Comparison of ENCODE assay signal across 9 cellular contexts in genomic region chr10:46540412-46541016, GRCh38. TPM values are rescaled to one million over a fixed set of nuclear protein-coding genes. Genes with fewer than 3 reads are reported as not detected.
DNase-seq lines count a peak whose midpoint lies in the region; ATAC-seq and TF ChIP-seq lines count a peak whose summit lies in the region.
"Had no signal": no experiment of that assay in that cellular context is flagged by ENCODE, and none has a peak within 500 bp of the region (broad histone marks: within the 10 kb centered on the region; RNA-seq: fewer than 3 reads in every experiment).

No MANE protein-coding gene starts in this region.

- peak overlapping the region; percentile 68 to 74 for H3K4me3 Mint-ChIP-seq in H9
- peak overlapping the region; percentile 69 for H3K4me3 Mint-ChIP-seq in progenitor cell of endocrine pancreas (ENCODE audit: low read depth)

- no peak for ATAC-seq in RWPE2 (ENCODE audit: low read depth)

- no peak for TF ChIP-seq POLR2A in prostate gland (IDR thresholded peaks at IDR 0.05)

- H2AK5ac ChIP-seq in H9 (ENCODE audit: insufficient read length, low read length) = no peak overlapping the region

- H3K4me2 ChIP-seq in H9 (ENCODE audit: insufficient read depth, insufficient read length, low read length) = peak overlapping the region; percentile 54

- WGBS in H9 (ENCODE audit: extremely low coverage, insufficient read length, low lambda C conversion rate) = no CpG with 5 or more reads among the region's 8 CpGs
- 86% methylated on average over 8 of the region's 8 CpGs for WGBS in prostate gland

- no peak overlapping the region for H3K4ac ChIP-seq in H9 (ENCODE audit: low read depth, low read length)

- H3K27me3 Mint-ChIP-seq in H9 (ENCODE audit: low read depth) (peaks cover 31% of the 10 kb centered on the region), progenitor cell of endocrine pancreas (peaks cover 57% of the 10 kb centered on the region)

- no peak overlapping the region for H3K14ac ChIP-seq in H9 (ENCODE audit: insufficient read depth, low read length)

- H3K36me3 Mint-ChIP-seq in H9 (ENCODE audit: insufficient read depth in 1 of 3, low read depth in 3 of 3) (no peaks in the 10 kb centered on the region), progenitor cell of endocrine pancreas (ENCODE audit: insufficient read depth) (no peaks in the 10 kb centered on the region)

- TF ChIP-seq CTCF in H9 (conservative IDR thresholded peaks at IDR 0.05) = no peak
- TF ChIP-seq CTCF in RWPE2 (IDR thresholded peaks at IDR 0.05; ENCODE audit: poor library complexity, severe bottlenecking) = no peak
- TF ChIP-seq CTCF in progenitor cell of endocrine pancreas (IDR thresholded peaks at IDR 0.05; ENCODE audit: unreplicated experiment) = no peak
- no peak for TF ChIP-seq CTCF in prostate gland (IDR thresholded peaks at IDR 0.05)

- intact Hi-C loops in prostate gland (cut with DNase I) = no loop called here

- H4K91ac ChIP-seq in H9 (ENCODE audit: insufficient read length, low read depth, low read length) = no peak overlapping the region

- H3K9ac ChIP-seq in H9 (ENCODE audit: extremely low read depth, insufficient read length, low read length) = no peak overlapping the region

- H3K27me3 ChIP-seq in H9 (ENCODE audit: insufficient read depth, low read length) (no peaks in the 10 kb centered on the region; the same call in 1 of the 2 replicates), RWPE2 (ENCODE audit: insufficient read depth, poor library complexity, severe bottlenecking) (no peaks in the 10 kb centered on the region), prostate gland (replicated peaks; ENCODE audit: insufficient read depth) (no peaks in the 10 kb centered on the region)

- DNase-seq in H9 (no peak), RWPE2 (ENCODE audit: low spot score) (peak; percentile 42), progenitor cell of endocrine pancreas (ENCODE audit: low spot score, unreplicated experiment) (no peak), NCI-H446 (lab: John Stamatoyannopoulos, UW) (no peak), prostate gland (ENCODE audit: low spot score) (no peak), islet precursor cell (no peak)
- DNase-seq: effector memory CD4-positive, alpha-beta T cell; T1000 had no signal

- no peak overlapping the region for H2BK15ac ChIP-seq in H9 (ENCODE audit: low read depth, low read length)

- no peaks in the 10 kb centered on the region for H3K9me3 ChIP-seq in H9 (ENCODE audit: control insufficient read depth, low read depth, low read length)
- H3K9me3 ChIP-seq in RWPE2 (ENCODE audit: severe bottlenecking) = no peaks in the 10 kb centered on the region
- H3K9me3 ChIP-seq in iPS-18c (ENCODE audit: control insufficient read depth, insufficient read depth, low read length) = no peaks in the 10 kb centered on the region
- H3K9me3 ChIP-seq in prostate gland = no peaks in the 10 kb centered on the region

- H3K79me1 ChIP-seq in H9 (ENCODE audit: insufficient read depth, low read depth, low read length, poor library complexity, severe bottlenecking) = no peaks in the 10 kb centered on the region

- H3K4me1 ChIP-seq in H9 (ENCODE audit: insufficient read depth, low read length) = peaks cover 12% of the 10 kb centered on the region; the same call in 1 of the 2 replicates
- H3K4me1 ChIP-seq in RWPE2 (ENCODE audit: insufficient read depth, poor library complexity, severe bottlenecking) = no peaks in the 10 kb centered on the region
- H3K4me1 ChIP-seq in prostate gland (replicated peaks) = no peaks in the 10 kb centered on the region

- no peak overlapping the region for H4K5ac ChIP-seq in H9 (ENCODE audit: insufficient read length, low read depth, low read length)

- H2BK20ac ChIP-seq in H9 (ENCODE audit: low read depth, low read length, poor library complexity, severe bottlenecking) = no peak overlapping the region

- no peak overlapping the region for H3T11ph ChIP-seq in H9 (ENCODE audit: low read length)

- H3K9me3 Mint-ChIP-seq in H9 (no peaks in the 10 kb centered on the region), progenitor cell of endocrine pancreas (ENCODE audit: low read depth) (no peaks in the 10 kb centered on the region)

- no peaks in the 10 kb centered on the region for H3K79me2 ChIP-seq in H9 (ENCODE audit: insufficient read depth, low read length)

- no peak overlapping the region for H3K23ac ChIP-seq in H9 (ENCODE audit: insufficient read length, low read depth, low read length)

- H3K27ac Mint-ChIP-seq in H9 = no peak overlapping the region
- peak overlapping the region; percentile 70 for H3K27ac Mint-ChIP-seq in progenitor cell of endocrine pancreas

- H4K20me1 ChIP-seq in H9 (ENCODE audit: control insufficient read depth, insufficient read depth, insufficient read length) = no peaks in the 10 kb centered on the region

- no peak overlapping the region for H4K8ac ChIP-seq in H9 (replicated peaks; ENCODE audit: insufficient read length, low read depth, low read length)

- H2BK12ac ChIP-seq in H9 (ENCODE audit: insufficient read length, low read depth, low read length) = no peak overlapping the region

- H2BK120ac ChIP-seq in H9 (ENCODE audit: low read depth, low read length, poor library complexity, severe bottlenecking) = no peak overlapping the region

- H3K27ac ChIP-seq in H9 (ENCODE audit: insufficient read length, low read depth, low read length) (no peak overlapping the region), RWPE2 (ENCODE audit: poor library complexity, severe bottlenecking) (no peak overlapping the region), prostate gland (no peak overlapping the region)

- no peak overlapping the region for H3K4me3 ChIP-seq in RWPE2 (ENCODE audit: severe bottlenecking)
- H3K4me3 ChIP-seq in iPS-18c (ENCODE audit: insufficient read depth, low read depth, low read length) = peak overlapping the region; percentile 52
- no peak overlapping the region for H3K4me3 ChIP-seq in prostate gland

- H2AFZ ChIP-seq in H9 (ENCODE audit: low read length) = no peak overlapping the region

- no peaks in the 10 kb centered on the region for H3K36me3 ChIP-seq in RWPE2 (ENCODE audit: low read depth)
- no peaks in the 10 kb centered on the region for H3K36me3 ChIP-seq in prostate gland

- H3K56ac ChIP-seq in H9 (ENCODE audit: insufficient read length, low read depth, low read length) = no peak overlapping the region

- H3K23me2 ChIP-seq in H9 (ENCODE audit: insufficient read length, low read depth, low read length, poor library complexity, severe bottlenecking) = peaks cover 3% of the 10 kb centered on the region

- peaks cover 38 to 50% of the 10 kb centered on the region in 2 experiments for H3K4me1 Mint-ChIP-seq in H9
- H3K4me1 Mint-ChIP-seq in progenitor cell of endocrine pancreas (ENCODE audit: low read depth) = peaks cover 9% of the 10 kb centered on the region

- H2BK5ac ChIP-seq in H9 (ENCODE audit: insufficient read length, low read length) = no peak overlapping the region

- H3K18ac ChIP-seq in H9 (ENCODE audit: insufficient read length, low read depth, low read length) = no peak overlapping the region

RNA-seq across cellular contexts. Expression of gene GPRIN2, which starts 15.9 kb away (rescaled TPM):
- 10.1 and 10.5 TPM in 2 replicates for total RNA-seq in H9 (2021)
- 14.0 and 19.8 TPM in 2 replicates for total RNA-seq in progenitor cell of endocrine pancreas
- 10 to 100 TPM in 1 of 2 donors, 1 to 10 TPM in 1; 4.3 to 16.9 TPM for total RNA-seq in prostate gland

RNA-seq across cellular contexts. Expression of gene SYT15, which starts 38.4 kb away (rescaled TPM):
- total RNA-seq in H9 (2021) = 0.59 and 0.81 TPM in 2 replicates
- total RNA-seq in progenitor cell of endocrine pancreas = 1.8 and 2.8 TPM in 2 replicates
- 1 to 10 TPM; 1.6 to 7.0 TPM for total RNA-seq in prostate gland
